15 cellular contexts compared by ENCODE assay signal in genomic region chr3:176120507-176120906, GRCh38.
DNase-seq lines count a peak whose midpoint lies in the region; ATAC-seq, FAIRE-seq and TF ChIP-seq lines count a peak whose summit lies in the region.
"Had no signal": no experiment of that assay in that cellular context is flagged by ENCODE, and none has a peak within 500 bp of the region (broad histone marks: within the 10 kb centered on the region; RNA-seq: fewer than 3 reads in every experiment).

No MANE protein-coding gene starts in this region.

- H3K9ac ChIP-seq in HepG2 (ENCODE audit: insufficient read depth, low read depth, low read length) = no peak overlapping the region

- no peaks in the 10 kb centered on the region for H4K20me1 ChIP-seq in HepG2 (ENCODE audit: insufficient read depth, low read length)

- H2AFZ ChIP-seq in HepG2 (ENCODE audit: low read length) = no peak overlapping the region

- H3K4me1 ChIP-seq in HepG2 (ENCODE audit: insufficient read depth, low read length) = no peaks in the 10 kb centered on the region
- H3K4me1 ChIP-seq in right lobe of liver = no peaks in the 10 kb centered on the region

- FAIRE-seq in HepG2 (lab: Jason Lieb, UNC) (no peak), D721Med (lab: Jason Lieb, UNC) (no peak)
- FAIRE-seq: K562 had no signal

- no peak overlapping the region for H3K4me3 ChIP-seq in HepG2 (replicated peaks in 1 of 3; ENCODE audit: insufficient read depth in 1 of 3, low read depth in 2 of 3, low read length in 3 of 3)
- H3K4me3 ChIP-seq in right lobe of liver = no peak overlapping the region
- H3K4me3 ChIP-seq: K562 had no signal

- H3K79me2 ChIP-seq in HepG2 (ENCODE audit: insufficient read depth, low read length) = no peaks in the 10 kb centered on the region

- H3K9me3 ChIP-seq in HepG2 (ENCODE audit: low read length) = peaks cover 80% of the 10 kb centered on the region
- H3K9me3 ChIP-seq in right lobe of liver = no peaks in the 10 kb centered on the region

- TF ChIP-seq POLR2A in HepG2 (IDR thresholded peaks at IDR 0.05; ENCODE audit: insufficient read depth in 1 of 2, low read depth in 2 of 2, low read length in 2 of 2) (no peak), right lobe of liver (IDR thresholded peaks at IDR 0.05) (no peak)

- DNase-seq in HepG2 (ENCODE audit: low spot score) (no peak), right lobe of liver (no peak), NCI-H1417 treated with DMSO at 0.1 percent for 48 hours (lab: John Stamatoyannopoulos, UW) (peak; percentile 95), NCI-H748 treated with DMSO at 0.1 percent for 48 hours (lab: John Stamatoyannopoulos, UW) (peak; percentile 71), D721Med (ENCODE audit: insufficient read length, low spot score) (no peak)
- DNase-seq: CD4-positive, alpha-beta T cell; EL; H9; NCI-H446 treated with DMSO at 0.1 percent for 48 hours had no signal

- H3K4me2 ChIP-seq in HepG2 (ENCODE audit: low read depth, low read length) = no peak overlapping the region

- H3K36me3 ChIP-seq in HepG2 (replicated peaks in 1 of 2; ENCODE audit: control insufficient read depth in 1 of 2, insufficient read depth in 2 of 2, low read length in 2 of 2) = no peaks in the 10 kb centered on the region
- no peaks in the 10 kb centered on the region for H3K36me3 ChIP-seq in right lobe of liver

- BruUV-seq in HepG2 (replicated peaks; lab: Mats Ljungman, UMichigan) = no TSS peak

- CTCF ChIA-PET in HepG2 (lab: Yijun Ruan, JAX; ENCODE audit: low intra/inter-chr PET ratio, low total read pairs) = no interaction called here

- H3K27ac ChIP-seq in HepG2 (ENCODE audit: extremely low read length, insufficient read depth, low read length) = no peak overlapping the region
- H3K27ac ChIP-seq in right lobe of liver = no peak overlapping the region

- TF ChIP-seq CTCF in HepG2 (CRISPR knock-in tag; IDR thresholded peaks at IDR 0.05) (no peak), right lobe of liver (IDR thresholded peaks at IDR 0.05) (no peak), D721Med (IDR thresholded peaks at IDR 0.05; ENCODE audit: insufficient read depth, missing control alignments) (no peak)

- intact Hi-C loops in HepG2 (cut with micrococcal nuclease; ENCODE audit: unreplicated experiment) = no loop called here
- intact Hi-C loops in right lobe of liver (cut with DNase I) = no loop called here

- in situ Hi-C loops in HepG2 (cut with HindIII; ENCODE audit: extremely low pct_ligation_motif_present, low pct_unique_long_range_greater_than_20kb) = no loop called here

- POLR2A ChIA-PET in HepG2 (lab: Yijun Ruan, JAX) = no interaction called here

- TF ChIP-seq RAD21 in HepG2 (CRISPR knock-in tag; IDR thresholded peaks at IDR 0.05) = no peak

- WGBS in HepG2 (ENCODE audit: low lambda C conversion rate) = 7% methylated on average over 2 of the region's 2 CpGs
- WGBS in right lobe of liver (ENCODE audit: insufficient coverage, low coverage, low lambda C conversion rate, missing lambda C conversion rate) = 53% methylated on average over 2 of the region's 2 CpGs

- H3K27me3 ChIP-seq in HepG2 (ENCODE audit: control insufficient read depth in 1 of 2, insufficient read depth in 2 of 2, low read length in 2 of 2) (no peaks in the 10 kb centered on the region), right lobe of liver (no peaks in the 10 kb centered on the region)

- no peak for TF ChIP-seq EP300 in HepG2 (IDR thresholded peaks at IDR 0.05; ENCODE audit: low read depth in 2 of 2, low read length in 2 of 2)
- TF ChIP-seq EP300 in HepG2 (CRISPR knock-in tag; IDR thresholded peaks at IDR 0.05; ENCODE audit: borderline replicate concordance) = no peak

- ATAC-seq in HepG2 = no peak
- ATAC-seq in right lobe of liver = no peak
- ATAC-seq in HG03045 (IDR thresholded peaks at IDR 0.05; ENCODE audit: unreplicated experiment) = no peak
- no peak for ATAC-seq in GM21515 (IDR thresholded peaks at IDR 0.05; ENCODE audit: unreplicated experiment)
- no peak for ATAC-seq in HG03135 (IDR thresholded peaks at IDR 0.05; ENCODE audit: unreplicated experiment)
- ATAC-seq: K562, Panc1, Right ventricle myocardium inferior had no signal

TF ChIP-seq in HepG2, 621 proteins besides CTCF, POLR2A, EP300 and RAD21:
- TF ChIP-seq STAG1 (CRISPR knock-in tag; IDR thresholded peaks at IDR 0.05) (no peak), ZFP36L1 (CRISPR knock-in tag; IDR thresholded peaks at IDR 0.05) (no peak), MAFK (conservative IDR thresholded peaks at IDR 0.05 in 1 of 2, IDR thresholded peaks at IDR 0.05 in 1 of 2; ENCODE audit: low read length in 2 of 2) (peak; percentile 57 to 65), ZNF260 (CRISPR knock-in tag; IDR thresholded peaks at IDR 0.05; ENCODE audit: borderline replicate concordance, low read depth) (no peak), ZBTB38 (CRISPR knock-in tag; IDR thresholded peaks at IDR 0.05) (no peak), ZFP41 (CRISPR knock-in tag; IDR thresholded peaks at IDR 0.05; ENCODE audit: borderline replicate concordance) (no peak), ZNF609 (CRISPR knock-in tag; IDR thresholded peaks at IDR 0.05; ENCODE audit: borderline replicate concordance) (no peak), MAFF (IDR thresholded peaks at IDR 0.05; ENCODE audit: low read depth, low read length) (peak; percentile 49; the same call in 1 of the 2 replicates)

Comparison
In these comparisons a context has a peak if more than half of its experiments do, and no peak if none do; other contexts are left out.
1. DNase-seq: peak in NCI-H1417 treated with DMSO at 0.1 percent for 48 hours (single experiment) and NCI-H748 treated with DMSO at 0.1 percent for 48 hours (single experiment); none in HepG2 (single experiment), right lobe of liver (0 of 3) and D721Med (single experiment).